ENCODE assay signal across 10 cellular contexts in genomic region chr4:74109116-74109791, GRCh38. TPM values are rescaled to one million over a fixed set of nuclear protein-coding genes. Genes with fewer than 3 reads are reported as not detected.
A peak's percentile ranks its signal among the peaks of the same experiment; 100 is the strongest.
DNase-seq lines count a peak whose midpoint lies in the region; ATAC-seq and TF ChIP-seq lines count a peak whose summit lies in the region.
"Had no signal": no experiment of that assay in that cellular context is flagged by ENCODE, and none has a peak within 500 bp of the region (broad histone marks: within the 10 kb centered on the region; RNA-seq: fewer than 3 reads in every experiment).

No MANE protein-coding gene starts in this region.

- in situ Hi-C loops in astrocyte of the spinal cord (cut with HindIII; ENCODE audit: low sequenced_read_pairs), result no loop called here

- H3K4me1 ChIP-seq in subcutaneous abdominal adipose tissue (ENCODE audit: control insufficient read depth in 5 of 5, insufficient read depth in 5 of 5, low read length in 5 of 5), result peaks cover 5 to 37% (median 27%) of the 10 kb centered on the region in 5 donors

- H3K4me3 ChIP-seq in astrocyte of the spinal cord (ENCODE audit: low read depth, low read length) (no peak overlapping the region), subcutaneous abdominal adipose tissue (ENCODE audit: low read depth in 1 of 5, low read length in 5 of 5) (no peak overlapping the region)

- peak; percentile 97 for DNase-seq in HT1080 (ENCODE audit: low read depth)
- DNase-seq in astrocyte of the spinal cord (ENCODE audit: low read depth, low spot score), result peak; percentile 94
- DNase-seq in iris pigment epithelial cell (ENCODE audit: low read depth), result peak; percentile 99
- no peak for DNase-seq in stimulated activated naive CD8-positive, alpha-beta T cell treated with anti-CD3 and anti-CD28 coated beads, Interleukin-15, Interleukin-2, amounts not matched to agents 100 U/mL and 50 U/mL, for 24 hours
- no peak for DNase-seq in posterior vena cava (ENCODE audit: low spot score)
- DNase-seq: naive thymus-derived CD8-positive, alpha-beta T cell had no signal

- no peaks in the 10 kb centered on the region for H3K9me3 ChIP-seq in subcutaneous abdominal adipose tissue (ENCODE audit: control insufficient read depth in 5 of 5, low read length in 5 of 5)

- intact Hi-C loops in posterior vena cava (cut with DNase I), result no loop called here

- no peaks in the 10 kb centered on the region for H3K36me3 ChIP-seq in subcutaneous abdominal adipose tissue (ENCODE audit: control insufficient read depth in 5 of 5, insufficient read depth in 5 of 5, low read length in 5 of 5)

- no peak for ATAC-seq in stimulated activated naive CD8-positive, alpha-beta T cell treated with anti-CD3 and anti-CD28 coated beads, Interleukin-15, Interleukin-2, amounts not matched to agents 100 U/mL and 50 U/mL, for 24 hours
- no peak for ATAC-seq in GM19351 (IDR thresholded peaks at IDR 0.05; ENCODE audit: unreplicated experiment)
- no peak for ATAC-seq in HG03025 (IDR thresholded peaks at IDR 0.05; ENCODE audit: low FRiP score, unreplicated experiment)
- ATAC-seq: naive thymus-derived CD8-positive, alpha-beta T cell had no signal

- H3K27ac ChIP-seq in subcutaneous abdominal adipose tissue (ENCODE audit: low read depth, low read length), result peak overlapping the region; percentile 84

- H3K27me3 ChIP-seq in subcutaneous abdominal adipose tissue (ENCODE audit: control insufficient read depth in 5 of 5, insufficient read depth in 4 of 5, low read length in 5 of 5), result no peaks in the 10 kb centered on the region

- TF ChIP-seq CTCF in astrocyte of the spinal cord (IDR thresholded peaks at IDR 0.05; ENCODE audit: low read depth, low read length), result no peak

- H3K9ac ChIP-seq in subcutaneous abdominal adipose tissue (ENCODE audit: low read length in 5 of 5), result peak overlapping the region in 2 of 5 donors; percentile 43 to 56

RNA-seq across cellular contexts. Expression of gene CXCL2, which starts 10.3 kb away (rescaled TPM):
- not detected in 2 replicates for total RNA-seq in HT1080 (2014; rRNA removed; shearing (Covaris generic))
- polyA plus RNA-seq in HT1080 (2015; cell fraction: cytosol; rRNA removed), result not detected in 2 replicates
- polyA plus RNA-seq in HT1080 (2015; cell fraction: nucleus; rRNA removed), result 0.14 TPM in 1 of 2 replicates, not detected in the other
- 10 to 100 TPM in 1 of 2 donors, 1 to 10 TPM in 1; 9.3 to 23.6 TPM for total RNA-seq in posterior vena cava
- total RNA-seq: activated CD8-positive, alpha-beta memory T cell treated with anti-CD3 and anti-CD28 coated beads for 36 hours; naive thymus-derived CD8-positive, alpha-beta T cell had no signal
- polyA plus RNA-seq: naive thymus-derived CD8-positive, alpha-beta T cell had no signal

RNA-seq across cellular contexts. Expression of gene MTHFD2L, which starts 48.7 kb away (rescaled TPM):
- 15.2 and 15.5 TPM in 2 replicates for total RNA-seq in HT1080 (2014; rRNA removed; shearing (Covaris generic))
- polyA plus RNA-seq in HT1080 (2015; cell fraction: cytosol; rRNA removed), result 8.3 and 10.0 TPM in 2 replicates
- polyA plus RNA-seq in HT1080 (2015; cell fraction: nucleus; rRNA removed), result 18.7 and 19.3 TPM in 2 replicates
- total RNA-seq in posterior vena cava, result 10 to 100 TPM in 1 of 2 donors, 1 to 10 TPM in 1; 9.6 to 10.8 TPM

Comparison
In these comparisons a context has a peak if more than half of its experiments do, and no peak if none do; other contexts are left out.
1. DNase-seq: peak in HT1080 (single experiment), astrocyte of the spinal cord (single experiment) and iris pigment epithelial cell (single experiment); none in stimulated activated naive CD8-positive, alpha-beta T cell treated with anti-CD3 and anti-CD28 coated beads, Interleukin-15, Interleukin-2, amounts not matched to agents 100 U/mL and 50 U/mL, for 24 hours (single experiment) and posterior vena cava (single experiment).
2. RNA of gene CXCL2, which starts 10.3 kb away (total RNA-seq): 9.3 to 23.6 TPM in posterior vena cava; not detected in HT1080; every median in the first group is over 10 times any median in the second.